ENCODE assay signal across 20 cellular contexts in the genomic region with DNA sequence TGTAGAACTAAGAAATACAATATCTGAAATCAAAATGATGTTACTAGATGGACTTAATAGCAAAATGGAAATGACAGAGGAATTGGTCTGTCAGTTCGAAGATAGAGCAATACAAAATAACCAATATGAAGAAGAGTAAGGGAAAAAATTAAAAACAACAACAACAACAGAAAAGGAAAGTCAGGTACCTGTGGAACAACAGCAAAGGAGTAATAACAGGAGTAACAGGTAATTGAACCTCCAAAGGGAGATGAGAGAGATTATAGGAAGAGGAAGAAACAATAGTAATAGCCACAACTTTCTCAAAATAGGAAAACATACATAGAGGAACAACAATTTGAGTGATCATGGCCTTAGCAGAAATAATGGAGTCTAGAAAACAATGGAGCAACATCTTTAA. TPM values are rescaled to one million over a fixed set of nuclear protein-coding genes. Genes with fewer than 3 reads are reported as not detected.
DNase-seq lines count a peak whose midpoint lies in the region; ATAC-seq and TF ChIP-seq lines count a peak whose summit lies in the region.
"Had no signal": no experiment of that assay in that cellular context is flagged by ENCODE, and none has a peak within 500 bp of the region (broad histone marks: within the 10 kb centered on the region; RNA-seq: fewer than 3 reads in every experiment).

No MANE protein-coding gene starts in this region.

- peaks cover 11 to 20% of the 10 kb centered on the region in 2 donors for H3K36me3 Mint-ChIP-seq in activated T-cell treated with anti-CD3 and anti-CD28 coated beads, Interleukin-2, amount 50 U/mL, for 72 hours (ENCODE audit: insufficient read depth in 2 of 2)
- peaks cover 16% of the 10 kb centered on the region for H3K36me3 Mint-ChIP-seq in activated T-cell treated with anti-CD3 and anti-CD28 coated beads, Interleukin-2, amount 50 U/mL, for 4 hours (ENCODE audit: insufficient read depth)
- H3K36me3 Mint-ChIP-seq in activated naive CD8-positive, alpha-beta T cell treated with anti-CD3 and anti-CD28 coated beads, Interleukin-2, amount 50 U/mL, for 24 hours (ENCODE audit: low read depth): peaks cover 30% of the 10 kb centered on the region

- H3K27ac ChIP-seq in HEK293 (ENCODE audit: extremely low read depth, low read depth, low read length) (no peak overlapping the region), adrenal gland (no peak overlapping the region)
- H3K27ac ChIP-seq: left ventricle myocardium inferior, tibial nerve had no signal

- H3K4me3 ChIP-seq in HEK293 (ENCODE audit: low read depth, low read length): no peak overlapping the region
- H3K4me3 ChIP-seq in adrenal gland: no peak overlapping the region
- H3K4me3 ChIP-seq: left ventricle myocardium inferior, tibial nerve had no signal

- intact Hi-C loops in adrenal gland (cut with DNase I): no loop called here

- DNase-seq in activated T-cell treated with anti-CD3 and anti-CD28 coated beads, Interleukin-2, amount 50 U/mL, for 72 hours: no peak
- no peak for DNase-seq in activated T-cell treated with anti-CD3 and anti-CD28 coated beads, Interleukin-2, amount 50 U/mL, for 4 hours
- no peak for DNase-seq in activated naive CD8-positive, alpha-beta T cell treated with anti-CD3 and anti-CD28 coated beads, Interleukin-2, amount 50 U/mL, for 24 hours
- DNase-seq in stimulated activated naive CD8-positive, alpha-beta T cell treated with anti-CD3 and anti-CD28 coated beads, Interleukin-15, amount 100 ng/mL, for 72 hours: no peak
- no peak for DNase-seq in adrenal gland
- DNase-seq in epidermal melanocyte (ENCODE audit: insufficient read length, low spot score): no peak
- DNase-seq: ACHN; activated CD4-positive, CD25-positive, alpha-beta regulatory T cell treated with anti-CD3 and anti-CD28 coated beads, Interleukin-2, amount 50 U/mL, for 72 hours; Calu3; DND-41; H9; left ventricle myocardium inferior; NCI-H2029 treated with DMSO at 0.1 percent for 48 hours; NCI-H226; NCI-H69; SIG-M5; SW 1271 had no signal

- H3K9me3 Mint-ChIP-seq in activated T-cell treated with anti-CD3 and anti-CD28 coated beads, Interleukin-2, amount 50 U/mL, for 72 hours: peaks cover 0 to 12% of the 10 kb centered on the region in 2 donors
- H3K9me3 Mint-ChIP-seq in activated T-cell treated with anti-CD3 and anti-CD28 coated beads, Interleukin-2, amount 50 U/mL, for 4 hours: peaks cover 12% of the 10 kb centered on the region
- peaks cover 16% of the 10 kb centered on the region for H3K9me3 Mint-ChIP-seq in activated naive CD8-positive, alpha-beta T cell treated with anti-CD3 and anti-CD28 coated beads, Interleukin-2, amount 50 U/mL, for 24 hours
- H3K9me3 Mint-ChIP-seq in stimulated activated naive CD8-positive, alpha-beta T cell treated with anti-CD3 and anti-CD28 coated beads, Interleukin-15, amount 100 ng/mL, for 72 hours: peaks cover 5 to 8% of the 10 kb centered on the region in 2 donors

- H3K27me3 Mint-ChIP-seq in activated T-cell treated with anti-CD3 and anti-CD28 coated beads, Interleukin-2, amount 50 U/mL, for 72 hours (ENCODE audit: low read depth): no peaks in the 10 kb centered on the region
- H3K27me3 Mint-ChIP-seq in activated T-cell treated with anti-CD3 and anti-CD28 coated beads, Interleukin-2, amount 50 U/mL, for 4 hours (ENCODE audit: low read depth): no peaks in the 10 kb centered on the region
- H3K27me3 Mint-ChIP-seq in activated naive CD8-positive, alpha-beta T cell treated with anti-CD3 and anti-CD28 coated beads, Interleukin-2, amount 50 U/mL, for 24 hours: no peaks in the 10 kb centered on the region
- no peaks in the 10 kb centered on the region for H3K27me3 Mint-ChIP-seq in stimulated activated naive CD8-positive, alpha-beta T cell treated with anti-CD3 and anti-CD28 coated beads, Interleukin-15, amount 100 ng/mL, for 72 hours

- peaks cover 0 to 8% of the 10 kb centered on the region in 2 experiments; a peak in 2 of 3 replicates for H3K36me3 ChIP-seq in HEK293 (ENCODE audit: control insufficient read depth in 2 of 2, insufficient read depth in 1 of 2, low read length in 2 of 2)
- H3K36me3 ChIP-seq in adrenal gland (replicated peaks in 1 of 2): no peaks in the 10 kb centered on the region

- no peaks in the 10 kb centered on the region for H3K27me3 ChIP-seq in adrenal gland
- H3K27me3 ChIP-seq: tibial nerve had no signal

- POLR2A ChIA-PET in HEK293 (lab: Yijun Ruan, JAX): no interaction called here

- ATAC-seq in activated T-cell treated with anti-CD3 and anti-CD28 coated beads, Interleukin-2, amount 50 U/mL, for 72 hours (replicated peaks in 1 of 2): no peak
- ATAC-seq in activated T-cell treated with anti-CD3 and anti-CD28 coated beads, Interleukin-2, amount 50 U/mL, for 4 hours: no peak
- ATAC-seq in activated naive CD8-positive, alpha-beta T cell treated with anti-CD3 and anti-CD28 coated beads, Interleukin-2, amount 50 U/mL, for 24 hours: no peak
- no peak for ATAC-seq in stimulated activated naive CD8-positive, alpha-beta T cell treated with anti-CD3 and anti-CD28 coated beads, Interleukin-15, amount 100 ng/mL, for 72 hours

- peaks cover 61% of the 10 kb centered on the region for H3K4me1 Mint-ChIP-seq in activated T-cell treated with anti-CD3 and anti-CD28 coated beads, Interleukin-2, amount 50 U/mL, for 72 hours (ENCODE audit: low read depth)
- H3K4me1 Mint-ChIP-seq in activated T-cell treated with anti-CD3 and anti-CD28 coated beads, Interleukin-2, amount 50 U/mL, for 4 hours (ENCODE audit: low read depth): peaks cover 46% of the 10 kb centered on the region
- H3K4me1 Mint-ChIP-seq in activated naive CD8-positive, alpha-beta T cell treated with anti-CD3 and anti-CD28 coated beads, Interleukin-2, amount 50 U/mL, for 24 hours: peaks cover 69% of the 10 kb centered on the region
- H3K4me1 Mint-ChIP-seq in stimulated activated naive CD8-positive, alpha-beta T cell treated with anti-CD3 and anti-CD28 coated beads, Interleukin-15, amount 100 ng/mL, for 72 hours: peaks cover 48% of the 10 kb centered on the region

- H3K4me3 Mint-ChIP-seq in activated T-cell treated with anti-CD3 and anti-CD28 coated beads, Interleukin-2, amount 50 U/mL, for 72 hours: peak overlapping the region; percentile 17 to 60
- no peak overlapping the region for H3K4me3 Mint-ChIP-seq in activated T-cell treated with anti-CD3 and anti-CD28 coated beads, Interleukin-2, amount 50 U/mL, for 4 hours
- peak overlapping the region; percentile 12 for H3K4me3 Mint-ChIP-seq in activated naive CD8-positive, alpha-beta T cell treated with anti-CD3 and anti-CD28 coated beads, Interleukin-2, amount 50 U/mL, for 24 hours
- H3K4me3 Mint-ChIP-seq in stimulated activated naive CD8-positive, alpha-beta T cell treated with anti-CD3 and anti-CD28 coated beads, Interleukin-15, amount 100 ng/mL, for 72 hours: peak overlapping the region; percentile 38 to 55
- H3K4me3 Mint-ChIP-seq: activated T-helper 1 cell treated with anti-CD3 and anti-CD28 coated beads, Interleukin-12 subunit alpha, Interleukin-12 subunit beta, Interleukin-2, Interleukin-4 antibody, amounts not matched to agents 30 ng/mL and 10 ng/mL and 1 ng/mL, durations not matched to agents 14 hours and 24 hours and 36 hours; H9 had no signal

- H3K9me3 ChIP-seq in HEK293 (ENCODE audit: control insufficient read depth, insufficient read depth, low read depth, low read length): no peaks in the 10 kb centered on the region
- H3K9me3 ChIP-seq in adrenal gland (replicated peaks in 1 of 3): peaks cover 0 to 14% (median 8%) of the 10 kb centered on the region in 3 donors

- peak overlapping the region; percentile 58 for H3K27ac Mint-ChIP-seq in activated T-cell treated with anti-CD3 and anti-CD28 coated beads, Interleukin-2, amount 50 U/mL, for 72 hours
- H3K27ac Mint-ChIP-seq in activated naive CD8-positive, alpha-beta T cell treated with anti-CD3 and anti-CD28 coated beads, Interleukin-2, amount 50 U/mL, for 24 hours: peak overlapping the region; percentile 10
- peak overlapping the region in 1 of 2 donors; percentile 5 for H3K27ac Mint-ChIP-seq in stimulated activated naive CD8-positive, alpha-beta T cell treated with anti-CD3 and anti-CD28 coated beads, Interleukin-15, amount 100 ng/mL, for 72 hours
- H3K27ac Mint-ChIP-seq: activated T-helper 1 cell treated with anti-CD3 and anti-CD28 coated beads, Interleukin-12 subunit alpha, Interleukin-12 subunit beta, Interleukin-2, Interleukin-4 antibody, amounts not matched to agents 30 ng/mL and 10 ng/mL and 1 ng/mL, durations not matched to agents 14 hours and 24 hours and 36 hours; H9 had no signal

- TF ChIP-seq POLR2A in adrenal gland (IDR thresholded peaks at IDR 0.05): no peak

- WGBS in adrenal gland, 4 donors: 83 to 94% (median 90%) methylated on average over 1 of the region's 1 CpG

- CTCF ChIA-PET in HEK293 (lab: Yijun Ruan, JAX): no interaction called here

- TF ChIP-seq CTCF in HEK293 (tag by site-specific recombination; IDR thresholded peaks at IDR 0.05): no peak
- TF ChIP-seq CTCF in adrenal gland (IDR thresholded peaks at IDR 0.05): no peak

- H3K4me1 ChIP-seq in HEK293 (ENCODE audit: control insufficient read depth, insufficient read depth, low read length) (no peaks in the 10 kb centered on the region), adrenal gland (replicated peaks in 1 of 2) (peaks cover 0 to 9% of the 10 kb centered on the region in 2 donors)

TF ChIP-seq in HEK293, 187 proteins besides CTCF, POLR2A, EP300 and RAD21 (continues in another document):
- TF ChIP-seq ZNF837 (tag by site-specific recombination; IDR thresholded peaks at IDR 0.05) (no peak), SCRT2 (tag by site-specific recombination; IDR thresholded peaks at IDR 0.05) (peak; percentile 67), ZNF561 (tag by site-specific recombination; IDR thresholded peaks at IDR 0.05; ENCODE audit: borderline replicate concordance) (no peak), ZNF473 (tag by site-specific recombination; IDR thresholded peaks at IDR 0.05) (no peak), ZNF311 (tag by site-specific recombination; IDR thresholded peaks at IDR 0.05; ENCODE audit: borderline replicate concordance) (no peak), SALL2 (tag by site-specific recombination; IDR thresholded peaks at IDR 0.05; ENCODE audit: borderline replicate concordance) (no peak), ZNF202 (tag by site-specific recombination; IDR thresholded peaks at IDR 0.05; ENCODE audit: borderline replicate concordance) (no peak), SCRT1 (tag by site-specific recombination; IDR thresholded peaks at IDR 0.05; ENCODE audit: borderline replicate concordance) (peak; percentile 62; the same call in 1 of the 2 replicates)

RNA-seq across cellular contexts. Expression of a gene that starts 13.7 kb away (rescaled TPM):
- 10 to 100 TPM; 31.4 to 34.2 TPM for total RNA-seq in activated T-cell treated with anti-CD3 and anti-CD28 coated beads, Interleukin-2, amount 50 U/mL, for 72 hours
- 10 to 100 TPM; 25.7 to 28.0 (median 25.8) TPM for total RNA-seq in activated T-cell treated with anti-CD3 and anti-CD28 coated beads, Interleukin-2, amount 50 U/mL, for 4 hours
- 10 to 100 TPM; 16.7 to 63.6 (median 36.5) TPM for total RNA-seq in adrenal gland
- 10 to 100 TPM in 2 of 3 donors, 1 to 10 TPM in 1; 6.9 to 40.0 (median 10.7) TPM for polyA plus RNA-seq in adrenal gland

RNA-seq across cellular contexts. Expression of a gene that starts 13.9 kb away (rescaled TPM):
- total RNA-seq in activated T-cell treated with anti-CD3 and anti-CD28 coated beads, Interleukin-2, amount 50 U/mL, for 72 hours: 10 to 100 TPM; 31.9 to 34.9 TPM
- 10 to 100 TPM; 29.4 to 30.1 (median 29.9) TPM for total RNA-seq in activated T-cell treated with anti-CD3 and anti-CD28 coated beads, Interleukin-2, amount 50 U/mL, for 4 hours
- total RNA-seq in adrenal gland: 10 to 100 TPM; 30.6 to 67.6 (median 50.4) TPM
- polyA plus RNA-seq in adrenal gland: 10 to 100 TPM in 2 of 3 donors, 1 to 10 TPM in 1; 5.7 to 66.6 (median 13.2) TPM
